8 cellular contexts compared by ENCODE assay signal in the genomic region with DNA sequence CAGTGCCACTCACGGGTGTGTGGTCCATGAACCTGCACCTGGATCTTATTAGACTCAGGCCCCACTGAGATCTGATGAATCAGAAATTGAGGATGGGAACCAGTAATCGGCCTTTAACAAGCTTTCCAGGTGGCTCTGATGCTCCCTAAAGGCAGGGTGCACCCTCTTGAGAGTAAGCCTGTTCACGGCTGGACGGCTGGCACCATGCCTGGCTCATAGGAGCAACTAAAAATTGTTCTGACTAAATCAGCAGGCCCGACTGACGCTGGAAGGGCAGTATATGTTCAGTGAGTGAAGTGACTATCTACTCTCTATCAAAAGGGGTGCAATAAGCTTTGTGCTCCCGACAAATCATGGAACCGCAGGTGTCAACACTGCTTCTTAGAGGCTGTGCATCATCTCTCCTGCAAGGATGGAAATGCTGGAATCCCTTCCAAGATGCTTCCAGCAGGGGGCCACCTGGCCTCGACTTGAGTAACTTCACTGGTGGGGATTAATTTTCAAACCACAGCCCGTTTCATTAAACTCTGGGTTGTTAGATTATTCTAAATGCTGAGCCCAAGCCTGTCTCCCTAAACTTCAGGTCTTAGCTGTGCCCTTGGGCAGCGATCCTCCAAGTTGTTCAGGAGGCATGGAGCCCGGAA. TPM values are rescaled to one million over a fixed set of nuclear protein-coding genes. Genes with fewer than 3 reads are reported as not detected.
A peak's percentile ranks its signal among the peaks of the same experiment; 100 is the strongest.
DNase-seq lines count a peak whose midpoint lies in the region; ATAC-seq, FAIRE-seq and TF ChIP-seq lines count a peak whose summit lies in the region.

No MANE protein-coding gene starts in this region.

- no peak overlapping the region for H2BK20ac ChIP-seq in H1 (ENCODE audit: low read length)

- no peaks in the 10 kb centered on the region for H3K27me3 Mint-ChIP-seq in osteocyte (ENCODE audit: unreplicated experiment)
- no peaks in the 10 kb centered on the region for H3K27me3 Mint-ChIP-seq in activated CD4-positive, alpha-beta memory T cell treated with anti-CD3 and anti-CD28 coated beads for 36 hours

- no peak overlapping the region for H3K4me2 ChIP-seq in H1 (ENCODE audit: insufficient read depth in 1 of 2, low read depth in 2 of 2, low read length in 2 of 2)

- ATAC-seq in GM19395 (IDR thresholded peaks at IDR 0.05; ENCODE audit: unreplicated experiment) (no peak), HG03045 (IDR thresholded peaks at IDR 0.05; ENCODE audit: unreplicated experiment) (no peak)

- no peak for FAIRE-seq in H1 (lab: Jason Lieb, UNC)

- H3K4me1 ChIP-seq in H1 (replicated peaks in 1 of 4; ENCODE audit: control insufficient read depth in 3 of 4, insufficient read depth in 4 of 4, low read length in 3 of 4) (no peaks in the 10 kb centered on the region), ascending aorta (no peaks in the 10 kb centered on the region)

- H3K4me1 Mint-ChIP-seq in osteocyte (ENCODE audit: unreplicated experiment): no peaks in the 10 kb centered on the region
- no peaks in the 10 kb centered on the region for H3K4me1 Mint-ChIP-seq in activated CD4-positive, alpha-beta memory T cell treated with anti-CD3 and anti-CD28 coated beads for 36 hours (ENCODE audit: low read depth)

- H3K9ac ChIP-seq in H1 (replicated peaks in 1 of 4; ENCODE audit: extremely low read depth in 1 of 4, low read depth in 3 of 4, low read length in 3 of 4): no peak overlapping the region

- H4K91ac ChIP-seq in H1 (replicated peaks; ENCODE audit: insufficient read length, low read length): no peak overlapping the region

- H3K27me3 ChIP-seq in H1 (replicated peaks in 1 of 4; ENCODE audit: control insufficient read depth in 3 of 4, extremely low read depth in 1 of 4, insufficient read depth in 3 of 4, low read length in 3 of 4) (no peaks in the 10 kb centered on the region; a peak in 1 of 7 replicates), ascending aorta (no peaks in the 10 kb centered on the region)

- 87% methylated on average over 12 of the region's 12 CpGs; no CpG with 5 or more reads in 1 of the 2 experiments for WGBS in H1 (ENCODE audit: extremely low coverage in 1 of 2, insufficient coverage in 1 of 2, insufficient read length in 1 of 2, insufficient replicate concordance in 2 of 2, low coverage in 1 of 2, low lambda C conversion rate in 2 of 2, missing lambda C conversion rate in 1 of 2), 2 experiments

- no peaks in the 10 kb centered on the region for H3K9me3 Mint-ChIP-seq in osteocyte (ENCODE audit: unreplicated experiment)
- no peaks in the 10 kb centered on the region for H3K9me3 Mint-ChIP-seq in activated CD4-positive, alpha-beta memory T cell treated with anti-CD3 and anti-CD28 coated beads for 36 hours

- H2AFZ ChIP-seq in H1 (ENCODE audit: low read length): no peak overlapping the region

- TF ChIP-seq POLR2A in H1 (IDR thresholded peaks at IDR 0.05; ENCODE audit: control extremely low read depth in 1 of 2, low read depth in 2 of 2, low read length in 2 of 2): no peak

- POLR2A ChIA-PET in H1 (lab: Charles Lee; ENCODE audit: partially characterized antibody): interaction anchor here (2.2 kb wide), 1 partner anchor 28 kb away, joined by 5 read pairs; the partner anchor contains the start of gene TMTC4
- POLR2A ChIA-PET in activated CD4-positive, alpha-beta memory T cell treated with anti-CD3 and anti-CD28 coated beads for 36 hours (lab: Charles Lee): no interaction called here

- no peaks in the 10 kb centered on the region for H3K23me2 ChIP-seq in H1 (ENCODE audit: low read depth, low read length)

- no peak overlapping the region for H3K18ac ChIP-seq in H1 (ENCODE audit: extremely low read depth, low read length)

- no peak overlapping the region for H4K8ac ChIP-seq in H1 (ENCODE audit: extremely low read depth, insufficient read depth, low read length)

- H3K14ac ChIP-seq in H1 (ENCODE audit: insufficient read length): no peak overlapping the region

- no peak overlapping the region for H2BK15ac ChIP-seq in H1 (ENCODE audit: low read length)

- H4K20me1 ChIP-seq in H1 (replicated peaks in 1 of 2; ENCODE audit: control insufficient read depth in 1 of 2, insufficient read depth in 2 of 2, low read length in 2 of 2): no peaks in the 10 kb centered on the region

- H3K4me3 ChIP-seq in H1 (ENCODE audit: extremely low read depth in 1 of 4, insufficient read depth in 2 of 4, low read depth in 3 of 4, low read length in 4 of 4): no peak overlapping the region
- H3K4me3 ChIP-seq in ascending aorta: no peak overlapping the region

- no peak overlapping the region for H3K27ac ChIP-seq in H1 (ENCODE audit: low read depth, low read length)
- no peak overlapping the region for H3K27ac ChIP-seq in ascending aorta

- TF ChIP-seq CTCF in H1 (IDR thresholded peaks at IDR 0.05; ENCODE audit: control extremely low read depth in 1 of 3, insufficient read depth in 1 of 3, low read depth in 1 of 3, low read length in 3 of 3) (peak in 2 of 3 experiments; percentile 53 to 63; a peak in 2 of 4 replicates), osteocyte (IDR thresholded peaks at IDR 0.05) (peak; percentile 53), ascending aorta (IDR thresholded peaks at IDR 0.05) (no peak)

- H2BK120ac ChIP-seq in H1 (replicated peaks; ENCODE audit: low read depth, low read length): no peak overlapping the region

- no peak overlapping the region for H3K27ac Mint-ChIP-seq in osteocyte (ENCODE audit: unreplicated experiment)
- no peak overlapping the region for H3K27ac Mint-ChIP-seq in activated CD4-positive, alpha-beta memory T cell treated with anti-CD3 and anti-CD28 coated beads for 36 hours

- H3K9me3 ChIP-seq in H1 (ENCODE audit: insufficient read depth in 2 of 2, low read depth in 1 of 2, low read length in 1 of 2) (no peaks in the 10 kb centered on the region), ascending aorta (no peaks in the 10 kb centered on the region)

- no peak overlapping the region for H3K56ac ChIP-seq in H1 (replicated peaks; ENCODE audit: insufficient read length, low read depth, low read length)

- no peak for TF ChIP-seq EP300 in H1 (IDR thresholded peaks at IDR 0.05; ENCODE audit: borderline replicate concordance in 1 of 2, low read depth in 2 of 2, low read length in 2 of 2)

- H3K79me1 ChIP-seq in H1 (ENCODE audit: low read depth, low read length): no peaks in the 10 kb centered on the region; the same call in 1 of the 2 replicates

- H2BK12ac ChIP-seq in H1 (ENCODE audit: low read depth, low read length): no peak overlapping the region

- no peak overlapping the region for H2BK5ac ChIP-seq in H1 (ENCODE audit: low read depth, low read length)

- no peak overlapping the region for H3K4me3 Mint-ChIP-seq in osteocyte (ENCODE audit: unreplicated experiment)
- H3K4me3 Mint-ChIP-seq in activated CD4-positive, alpha-beta memory T cell treated with anti-CD3 and anti-CD28 coated beads for 36 hours: no peak overlapping the region

- peak; percentile 15 for DNase-seq in EL
- DNase-seq in NCI-H2081 (lab: John Stamatoyannopoulos, UW): peak; percentile 70 to 89
- DNase-seq in H1 (ENCODE audit: low read depth in 1 of 2, low spot score in 2 of 2): no peak
- no peak for DNase-seq in osteocyte (ENCODE audit: extremely low spot score, unreplicated experiment)
- DNase-seq in activated CD4-positive, alpha-beta memory T cell treated with anti-CD3 and anti-CD28 coated beads for 36 hours: no peak
- no peak for DNase-seq in ascending aorta (ENCODE audit: low spot score in 2 of 2)

- no peak overlapping the region for H3K23ac ChIP-seq in H1 (ENCODE audit: insufficient read length)

- H3K36me3 Mint-ChIP-seq in osteocyte (ENCODE audit: unreplicated experiment): peaks cover 20% of the 10 kb centered on the region
- peaks cover 12% of the 10 kb centered on the region for H3K36me3 Mint-ChIP-seq in activated CD4-positive, alpha-beta memory T cell treated with anti-CD3 and anti-CD28 coated beads for 36 hours

- no peaks in the 10 kb centered on the region for H3K79me2 ChIP-seq in H1 (ENCODE audit: control insufficient read depth in 1 of 2, insufficient read depth in 2 of 2, low read length in 2 of 2)

- intact Hi-C loops in activated CD4-positive, alpha-beta memory T cell treated with anti-CD3 and anti-CD28 coated beads for 36 hours (cut with micrococcal nuclease): no loop called here
- intact Hi-C loops in ascending aorta (cut with DNase I): no loop called here

- no peak overlapping the region for H2AK5ac ChIP-seq in H1 (ENCODE audit: low read depth, low read length)

- no peak overlapping the region for H3K4ac ChIP-seq in H1 (replicated peaks; ENCODE audit: insufficient read length, low read depth, low read length)

- peaks cover 0 to 15% (median 8%) of the 10 kb centered on the region in 4 experiments; a peak in 5 of 8 replicates for H3K36me3 ChIP-seq in H1 (ENCODE audit: control insufficient read depth in 2 of 4, insufficient read depth in 4 of 4, low read length in 3 of 4)
- H3K36me3 ChIP-seq in ascending aorta: peaks cover 2 to 12% of the 10 kb centered on the region in 2 donors

- TF ChIP-seq RAD21 in H1 (IDR thresholded peaks at IDR 0.05 in 1 of 2, conservative IDR thresholded peaks at IDR 0.05 in 1 of 2; ENCODE audit: low read depth in 2 of 2, low read length in 2 of 2): peak; percentile 47 to 57

- CTCF ChIA-PET in H1 (lab: Charles Lee; ENCODE audit: partially characterized antibody): interaction anchor here (0.6 to 3.0 kb wide), 13 partner anchors 10 to 482 kb away, joined by 3 to 19 read pairs (median 3); no protein-coding TSS in a partner anchor
- CTCF ChIA-PET in activated CD4-positive, alpha-beta memory T cell treated with anti-CD3 and anti-CD28 coated beads for 36 hours (lab: Charles Lee): interaction anchor here (1.2 kb wide), 1 partner anchor 454 kb away, joined by 3 read pairs; no protein-coding TSS in a partner anchor

- H4K5ac ChIP-seq in H1 (ENCODE audit: insufficient read length, low read depth, low read length): no peak overlapping the region

RNA-seq across cellular contexts. Expression of gene TMTC4, which starts 28.4 kb away (rescaled TPM):
- total RNA-seq in H1 (2021; fragmentation: NEBNext Ultra II Directional; extraction: Animal tissue kit (Norgen Biotek cat#: 25700)): 42.0 and 42.6 TPM in 2 replicates
- polyA plus RNA-seq in H1 (2011; rRNA removed): 26.3 and 31.4 TPM in 2 replicates
- polyA plus RNA-seq in H1 (2011; cell fraction: cytosol; rRNA removed): 33.8 TPM
- 86.9 TPM for polyA plus RNA-seq in H1 (2011; cell fraction: nucleus; rRNA removed)
- polyA plus RNA-seq in H1 (2012, experiment 1 of 2): 28.7 to 34.2 TPM (median 31.4 TPM) in 4 replicates
- polyA plus RNA-seq in H1 (2012, experiment 2 of 2): 10.3 TPM
- 34.2 TPM for polyA plus RNA-seq in H1 (2013, experiment 1 of 2)
- polyA plus RNA-seq in H1 (2013, experiment 2 of 2): 35.9 TPM
- 41.0 and 43.9 TPM in 2 replicates for polyA minus RNA-seq in H1 (2011; rRNA and poly(A)+ RNA removed)
- polyA minus RNA-seq in H1 (2011; cell fraction: cytosol; rRNA and poly(A)+ RNA removed): 16.1 TPM
- 56.5 TPM for polyA minus RNA-seq in H1 (2011; cell fraction: nucleus; rRNA and poly(A)+ RNA removed)
- 20.6 and 21.0 TPM in 2 replicates for total RNA-seq in osteocyte
- total RNA-seq in activated CD4-positive, alpha-beta memory T cell treated with anti-CD3 and anti-CD28 coated beads for 36 hours: 10 to 100 TPM; 14.4 to 14.7 TPM
- total RNA-seq in ascending aorta: 11.5 TPM

RNA-seq across cellular contexts. Expression of gene GGACT, which starts 57.6 kb away (rescaled TPM):
- 0.77 and 1.5 TPM in 2 replicates for total RNA-seq in H1 (2021; fragmentation: NEBNext Ultra II Directional; extraction: Animal tissue kit (Norgen Biotek cat#: 25700))
- 1.1 TPM in 2 replicates for polyA plus RNA-seq in H1 (2011; rRNA removed)
- 0.89 TPM for polyA plus RNA-seq in H1 (2011; cell fraction: cytosol; rRNA removed)
- 0.63 TPM for polyA plus RNA-seq in H1 (2011; cell fraction: nucleus; rRNA removed)
- polyA plus RNA-seq in H1 (2012, experiment 1 of 2): 1.1 to 2.6 TPM (median 1.7 TPM) in 4 replicates
- 2.7 TPM for polyA plus RNA-seq in H1 (2012, experiment 2 of 2)
- polyA plus RNA-seq in H1 (2013, experiment 1 of 2): 1.1 TPM
- polyA plus RNA-seq in H1 (2013, experiment 2 of 2): 1.1 TPM
- polyA minus RNA-seq in H1 (2011; rRNA and poly(A)+ RNA removed): 0.35 and 1.00 TPM in 2 replicates
- polyA minus RNA-seq in H1 (2011; cell fraction: cytosol; rRNA and poly(A)+ RNA removed): not detected
- 1.00 TPM for polyA minus RNA-seq in H1 (2011; cell fraction: nucleus; rRNA and poly(A)+ RNA removed)
- 7.1 and 10.4 TPM in 2 replicates for total RNA-seq in osteocyte
- 1 to 10 TPM; 5.8 to 7.0 TPM for total RNA-seq in activated CD4-positive, alpha-beta memory T cell treated with anti-CD3 and anti-CD28 coated beads for 36 hours
- total RNA-seq in ascending aorta: 1.2 TPM

Comparison
In these comparisons a context has a peak if more than half of its experiments do, and no peak if none do; other contexts are left out.
1. DNase-seq: peak in EL (single experiment) and NCI-H2081 (2 of 2); none in H1 (0 of 2), osteocyte (single experiment), activated CD4-positive, alpha-beta memory T cell treated with anti-CD3 and anti-CD28 coated beads for 36 hours (single experiment) and ascending aorta (0 of 2).
2. CTCF ChIP-seq: peak in H1 (2 of 3) and osteocyte (single experiment); none in ascending aorta (0 of 3).